1 cellular context compared by ENCODE assay signal in genomic region chr9:122940603-122941559, GRCh38.
TF ChIP-seq lines count a peak whose summit lies in the region.

Gene RABGAP1, plus strand, starts transcription at chr9:122941020. Its CDS starts 16,040 bp downstream, at chr9:122957060.

TF ChIP-seq in GM12878, 131 proteins besides CTCF, POLR2A, EP300 and RAD21 (continued from another document and continues in another):
- peak; percentile 29 for TF ChIP-seq ZNF687 (IDR thresholded peaks at IDR 0.05)
- TF ChIP-seq TCF12 (IDR thresholded peaks at IDR 0.05; ENCODE audit: low read depth, low read length) = 0 out of 2 replicates have a peak, but pooled peaks have one; percentile 3
- no peak for TF ChIP-seq MAX (IDR thresholded peaks at IDR 0.05; ENCODE audit: low read depth, low read length)
- TF ChIP-seq POLR2AphosphoS2 (IDR thresholded peaks at IDR 0.05; ENCODE audit: low read depth, low read length) = peak; percentile 90
- no peak for TF ChIP-seq REST (IDR thresholded peaks at IDR 0.05; ENCODE audit: low read depth, low read length)
- no peak for TF ChIP-seq KLF5 (IDR thresholded peaks at IDR 0.05; ENCODE audit: partially characterized antibody)
- no peak for TF ChIP-seq ATF7 (IDR thresholded peaks at IDR 0.05; ENCODE audit: low read depth)
- no peak for TF ChIP-seq IKZF2 (IDR thresholded peaks at IDR 0.05)
- no peak; the same call in 1 of the 2 replicates for TF ChIP-seq TAF1 (IDR thresholded peaks at IDR 0.05; ENCODE audit: borderline replicate concordance, low read depth, low read length)
- TF ChIP-seq WRNIP1 (IDR thresholded peaks at IDR 0.05; ENCODE audit: borderline replicate concordance, low read depth, low read length) = no peak
- no peak for TF ChIP-seq FOS (IDR thresholded peaks at IDR 0.05; ENCODE audit: borderline replicate concordance, extremely low read depth, insufficient read length)
- TF ChIP-seq BACH1 (IDR thresholded peaks at IDR 0.05; ENCODE audit: borderline replicate concordance) = peak; percentile 66; the same call in 1 of the 2 replicates
- TF ChIP-seq ZNF217 (IDR thresholded peaks at IDR 0.05) = no peak
- no peak for TF ChIP-seq E4F1 (IDR thresholded peaks at IDR 0.05; ENCODE audit: borderline replicate concordance, partially characterized antibody)
- peak; percentile 29; the same call in 1 of the 2 replicates for TF ChIP-seq MTA2 (IDR thresholded peaks at IDR 0.05; ENCODE audit: low read depth)
- TF ChIP-seq TARDBP (IDR thresholded peaks at IDR 0.05; ENCODE audit: borderline replicate concordance) = no peak
- TF ChIP-seq NKRF (conservative IDR thresholded peaks at IDR 0.05) = peak; percentile 64; the same call in 1 of the 2 replicates
- TF ChIP-seq RELB (IDR thresholded peaks at IDR 0.05; ENCODE audit: low read depth) = no peak
- no peak for TF ChIP-seq CEBPZ (IDR thresholded peaks at IDR 0.05; ENCODE audit: low read depth, low read length)
- TF ChIP-seq ZBED1 (IDR thresholded peaks at IDR 0.05; ENCODE audit: borderline replicate concordance) = no peak
- TF ChIP-seq CBX5 (IDR thresholded peaks at IDR 0.05; ENCODE audit: low read depth) = peak; percentile 86; the same call in 1 of the 2 replicates
- no peak for TF ChIP-seq NFIC (IDR thresholded peaks at IDR 0.05; ENCODE audit: low read depth, low read length)
- TF ChIP-seq ZNF24 (IDR thresholded peaks at IDR 0.05) = no peak
- no peak for TF ChIP-seq ZNF207 (IDR thresholded peaks at IDR 0.05; ENCODE audit: borderline replicate concordance)
- peak; percentile 91 to 94 for TF ChIP-seq BHLHE40 (IDR thresholded peaks at IDR 0.05; ENCODE audit: borderline replicate concordance in 1 of 2, low read depth in 2 of 2, low read length in 1 of 2)
- no peak for TF ChIP-seq MTA3 (IDR thresholded peaks at IDR 0.05; ENCODE audit: borderline replicate concordance, low read length)
- TF ChIP-seq RCOR1 (conservative IDR thresholded peaks at IDR 0.05; ENCODE audit: low read depth, low read length) = no peak
- no peak for TF ChIP-seq SMARCA5 (IDR thresholded peaks at IDR 0.05)
- 0 out of 2 replicates have a peak, but pooled peaks have one; percentile 36 for TF ChIP-seq YY1 (IDR thresholded peaks at IDR 0.05; ENCODE audit: low read depth, low read length)
- TF ChIP-seq PBX3 (IDR thresholded peaks at IDR 0.05; ENCODE audit: insufficient replicate concordance, low read depth, low read length) = no peak
- TF ChIP-seq HDGF (IDR thresholded peaks at IDR 0.05) = no peak
